2 cellular contexts compared by ENCODE assay signal in the genomic region with DNA sequence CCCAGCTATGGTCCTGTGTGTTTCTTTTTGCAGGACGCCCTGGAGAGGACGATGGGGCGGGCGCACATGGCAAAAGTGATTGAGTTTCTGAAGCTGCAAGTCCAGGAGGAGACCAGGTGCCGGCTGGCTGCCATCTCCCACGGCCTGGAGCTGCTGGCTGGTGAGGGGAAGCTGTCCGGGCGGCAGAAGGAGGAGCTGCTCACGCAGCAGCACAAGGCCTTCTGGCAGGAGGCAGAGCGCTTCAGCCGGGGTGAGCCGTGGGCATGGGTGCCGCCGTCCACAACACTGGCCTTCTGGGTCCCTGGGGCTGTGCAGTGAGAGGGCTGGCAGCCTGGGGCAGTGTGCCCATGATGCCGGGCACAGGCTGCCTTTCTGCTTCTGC.
TF ChIP-seq lines count a peak whose summit lies in the region.

No MANE protein-coding gene starts in this region.

TF ChIP-seq in endothelial cell of umbilical vein, 7 proteins besides CTCF, POLR2A, EP300 and RAD21:
- no peak for TF ChIP-seq POLR2AphosphoS5 (IDR thresholded peaks at IDR 0.05; ENCODE audit: insufficient read depth, low read depth, low read length)
- TF ChIP-seq FOS (IDR thresholded peaks at IDR 0.05; ENCODE audit: borderline replicate concordance, insufficient read depth, low read length): no peak
- no peak for TF ChIP-seq EZH2 (IDR thresholded peaks at IDR 0.05; ENCODE audit: borderline replicate concordance, low read depth, low read length, severe bottlenecking)
- no peak for TF ChIP-seq JUN (IDR thresholded peaks at IDR 0.05; ENCODE audit: borderline replicate concordance, insufficient read depth, insufficient read length, low read depth)
- TF ChIP-seq, protein P1, sequence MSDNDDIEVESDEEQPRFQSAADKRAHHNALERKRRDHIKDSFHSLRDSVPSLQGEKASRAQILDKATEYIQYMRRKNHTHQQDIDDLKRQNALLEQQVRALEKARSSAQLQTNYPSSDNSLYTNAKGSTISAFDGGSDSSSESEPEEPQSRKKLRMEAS (IDR thresholded peaks at IDR 0.05; ENCODE audit: insufficient read depth, insufficient read length): no peak
- no peak for TF ChIP-seq MYC (IDR thresholded peaks at IDR 0.05; ENCODE audit: low read depth, low read length)
- no peak for TF ChIP-seq GATA2 (IDR thresholded peaks at IDR 0.05; ENCODE audit: insufficient read depth, insufficient read length, low read depth, low read length)

TF ChIP-seq in HEK293T, 16 proteins besides CTCF, POLR2A, EP300 and RAD21:
- no peak for TF ChIP-seq BHLHE40 (IDR thresholded peaks at IDR 0.05; ENCODE audit: borderline replicate concordance)
- TF ChIP-seq SUZ12 (IDR thresholded peaks at IDR 0.05): no peak
- no peak for TF ChIP-seq ZNF384 (IDR thresholded peaks at IDR 0.05)
- no peak for TF ChIP-seq FOXM1 (IDR thresholded peaks at IDR 0.05; ENCODE audit: borderline replicate concordance)
- TF ChIP-seq LEF1 (IDR thresholded peaks at IDR 0.05; ENCODE audit: borderline replicate concordance): no peak
- TF ChIP-seq NFRKB (IDR thresholded peaks at IDR 0.05): no peak
- no peak for TF ChIP-seq ELF4 (IDR thresholded peaks at IDR 0.05)
- TF ChIP-seq, protein P2, sequence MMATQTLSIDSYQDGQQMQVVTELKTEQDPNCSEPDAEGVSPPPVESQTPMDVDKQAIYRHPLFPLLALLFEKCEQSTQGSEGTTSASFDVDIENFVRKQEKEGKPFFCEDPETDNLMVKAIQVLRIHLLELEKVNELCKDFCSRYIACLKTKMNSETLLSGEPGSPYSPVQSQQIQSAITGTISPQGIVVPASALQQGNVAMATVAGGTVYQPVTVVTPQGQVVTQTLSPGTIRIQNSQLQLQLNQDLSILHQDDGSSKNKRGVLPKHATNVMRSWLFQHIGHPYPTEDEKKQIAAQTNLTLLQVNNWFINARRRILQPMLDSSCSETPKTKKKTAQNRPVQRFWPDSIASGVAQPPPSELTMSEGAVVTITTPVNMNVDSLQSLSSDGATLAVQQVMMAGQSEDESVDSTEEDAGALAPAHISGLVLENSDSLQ (IDR thresholded peaks at IDR 0.05): no peak
- no peak for TF ChIP-seq CTBP1 (IDR thresholded peaks at IDR 0.05; ENCODE audit: borderline replicate concordance)
TF ChIP-seq in HEK293T: peak in this region for 0.
